Comparison of ENCODE assay signal across 26 cellular contexts in the genomic region with DNA sequence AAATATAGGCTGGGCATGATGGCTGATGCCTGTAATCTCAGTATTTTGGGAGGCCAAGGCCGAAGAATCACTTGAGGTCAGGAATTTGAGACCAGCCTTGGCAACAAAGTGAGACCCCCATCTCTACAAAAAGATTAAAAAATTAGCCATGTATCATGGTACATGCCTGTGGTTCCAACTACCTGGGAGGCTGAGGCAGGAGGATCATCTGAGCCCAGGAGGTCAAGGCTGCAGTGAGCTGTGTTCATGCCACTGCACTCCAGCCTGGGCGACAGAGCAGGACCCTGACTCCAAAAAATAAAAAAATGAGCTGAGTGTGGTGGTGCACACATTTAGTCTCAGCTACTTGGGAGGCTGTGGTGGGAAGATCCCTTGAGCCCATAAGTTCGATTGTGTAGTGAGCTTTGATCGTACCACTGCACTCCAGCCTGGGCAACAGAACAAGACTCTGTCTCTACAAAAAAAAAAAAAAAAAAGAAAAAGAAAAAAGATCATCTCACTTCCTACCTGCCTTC. TPM values are rescaled to one million over a fixed set of nuclear protein-coding genes. Genes with fewer than 3 reads are reported as not detected.
"Had no signal": no experiment of that assay in that cellular context is flagged by ENCODE, and none has a peak within 500 bp of the region (broad histone marks: within the 10 kb centered on the region; RNA-seq: fewer than 3 reads in every experiment).

No MANE protein-coding gene starts in this region.

- H2AFZ ChIP-seq: neural progenitor cell had no signal

- FAIRE-seq: bronchial epithelial cell, keratinocyte had no signal

- H3K27ac ChIP-seq: coronary artery, heart right ventricle, lower lobe of right lung, neural progenitor cell, spleen, thyroid gland, upper lobe of right lung had no signal

- H3K27me3 Mint-ChIP-seq: naive thymus-derived CD8-positive, alpha-beta T cell had no signal

- H3K27ac Mint-ChIP-seq: activated naive CD4-positive, alpha-beta T cell treated with anti-CD3 and anti-CD28 coated beads for 36 hours; endodermal cell; neural progenitor cell had no signal

- ATAC-seq: heart right ventricle; lower lobe of right lung; naive thymus-derived CD8-positive, alpha-beta T cell; upper lobe of right lung had no signal

- H3K27me3 ChIP-seq: heart right ventricle, neural progenitor cell, spleen, thyroid gland, upper lobe of right lung had no signal

- H3K9me3 ChIP-seq: heart right ventricle, lower lobe of right lung, spleen, thyroid gland, upper lobe of right lung had no signal

- H3K4me3 ChIP-seq: coronary artery, heart right ventricle, lower lobe of right lung, neural progenitor cell, spleen, thyroid gland, upper lobe of right lung had no signal

- DNase-seq: activated CD4-positive, alpha-beta T cell treated with anti-CD3 and anti-CD28 coated beads, Interleukin-2, amount 50 U/mL, for 4 hours; activated CD8-positive, alpha-beta memory T cell treated with anti-CD3 and anti-CD28 coated beads for 24 hours; activated naive CD4-positive, alpha-beta T cell treated with anti-CD3 and anti-CD28 coated beads for 36 hours; activated T-cell treated with anti-CD3 and anti-CD28 coated beads, Interleukin-2, amount 50 U/mL, for 48 hours; amygdala; endodermal cell; heart right ventricle; left colon; lower lobe of right lung; naive thymus-derived CD8-positive, alpha-beta T cell; posterior cingulate gyrus; retina; spleen; stimulated activated CD4-positive, alpha-beta T cell treated with anti-CD3 and anti-CD28 coated beads, Interleukin-4, amount 100 ng/mL, for 1 hour; stimulated activated naive CD4-positive, alpha-beta T cell treated with Interleukin-2 at 50 U/mL for 16 hours; T-helper 1 cell; T-helper 9 cell; thyroid gland; upper lobe of right lung had no signal

- H3K9me3 Mint-ChIP-seq: endodermal cell, neural progenitor cell had no signal

- H3K9ac ChIP-seq: neural progenitor cell had no signal

- H3K4me1 ChIP-seq: lower lobe of right lung, spleen, upper lobe of right lung had no signal

- H3K4me2 ChIP-seq: neural progenitor cell had no signal

- H3K4me3 Mint-ChIP-seq: activated naive CD4-positive, alpha-beta T cell treated with anti-CD3 and anti-CD28 coated beads for 36 hours; endodermal cell; neural progenitor cell had no signal

RNA-seq across cellular contexts. Expression of gene GUCA1B, which starts 10.1 kb away (rescaled TPM):
- total RNA-seq: fibroblast of villous mesenchyme had no signal
- polyA plus RNA-seq: naive thymus-derived CD8-positive, alpha-beta T cell had no signal

RNA-seq across cellular contexts. Expression of gene GUCA1A, which starts 31.7 kb away (rescaled TPM):
- total RNA-seq: activated naive CD4-positive, alpha-beta T cell treated with anti-CD3 and anti-CD28 coated beads for 36 hours; bronchial epithelial cell; fibroblast of villous mesenchyme; heart right ventricle; left colon; lower lobe of right lung; naive thymus-derived CD8-positive, alpha-beta T cell; omental fat pad; spleen; subcutaneous adipose tissue; thyroid gland; upper lobe of right lung had no signal
- polyA plus RNA-seq: heart right ventricle; keratinocyte; naive thymus-derived CD8-positive, alpha-beta T cell had no signal
